Comparison of ENCODE assay signal across 28 cellular contexts in the genomic region with DNA sequence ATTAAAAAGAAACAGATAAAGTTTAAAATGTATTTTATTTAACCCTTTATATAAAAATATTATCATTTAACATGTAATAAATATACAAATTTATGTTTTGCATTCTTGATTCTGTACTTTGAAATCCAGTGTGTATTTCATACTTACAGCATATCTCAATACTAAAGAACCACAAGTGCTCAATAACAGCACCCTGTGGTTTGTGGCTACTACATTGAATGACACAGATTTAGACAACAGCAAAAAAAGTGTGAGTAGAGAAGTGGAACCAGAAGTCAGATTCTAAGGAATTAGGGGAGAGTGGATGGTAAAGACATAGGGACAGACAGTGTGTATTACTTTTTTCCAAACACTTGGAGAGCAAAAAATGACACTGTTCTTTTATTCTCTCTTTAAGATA.
"Had no signal": no experiment of that assay in that cellular context is flagged by ENCODE, and none has a peak within 500 bp of the region (broad histone marks: within the 10 kb centered on the region; RNA-seq: fewer than 3 reads in every experiment).

No MANE protein-coding gene starts in this region.

- DNase-seq: activated CD4-positive, alpha-beta memory T cell treated with anti-CD3 and anti-CD28 coated beads, Interleukin-2, amount 10 ng/mL, durations not matched to agents 7 days and 5 days; activated CD4-positive, alpha-beta T cell treated with anti-CD3 and anti-CD28 coated beads for 36 hours; activated CD4-positive, alpha-beta T cell treated with anti-CD3 and anti-CD28 coated beads, Interleukin-2, amount 50 U/mL, for 1 hour; activated gamma-delta T cell; activated naive CD4-positive, alpha-beta T cell treated with anti-CD3 and anti-CD28 coated beads for 36 hours; activated T-cell treated with anti-CD3 and anti-CD28 coated beads for 4 hours; activated T-cell treated with anti-CD3 and anti-CD28 coated beads, Interleukin-2, amount 50 U/mL, for 48 hours; amygdala; central memory CD4-positive, alpha-beta T cell; MM.1S; NCI-H1092 treated with DMSO at 0.1 percent for 48 hours; NCI-H1417 treated with DMSO at 0.1 percent for 48 hours; NCI-H1694; NCI-H2029; NCI-H2107; NCI-H2171 treated with DMSO at 0.1 percent for 48 hours; NCI-H226; NCI-H774; RPMI8226; SJCRH30; T-helper 17 cell; T-helper 9 cell; WERI-Rb-1 had no signal

- H3K4me3 ChIP-seq: breast epithelium, SJCRH30 had no signal

- ATAC-seq: activated CD4-positive, alpha-beta T cell treated with anti-CD3 and anti-CD28 coated beads for 36 hours; activated T-helper 17 cell treated with anti-CD3 and anti-CD28 coated beads, Interleukin-2, amount 50 U/mL, for 72 hours; Panc1; Right ventricle myocardium inferior; SK-N-SH treated with all-trans-retinoic acid at 6 μM for 48 hours; T-helper 17 cell had no signal
